8 cellular contexts compared by ENCODE assay signal in the genomic region with DNA sequence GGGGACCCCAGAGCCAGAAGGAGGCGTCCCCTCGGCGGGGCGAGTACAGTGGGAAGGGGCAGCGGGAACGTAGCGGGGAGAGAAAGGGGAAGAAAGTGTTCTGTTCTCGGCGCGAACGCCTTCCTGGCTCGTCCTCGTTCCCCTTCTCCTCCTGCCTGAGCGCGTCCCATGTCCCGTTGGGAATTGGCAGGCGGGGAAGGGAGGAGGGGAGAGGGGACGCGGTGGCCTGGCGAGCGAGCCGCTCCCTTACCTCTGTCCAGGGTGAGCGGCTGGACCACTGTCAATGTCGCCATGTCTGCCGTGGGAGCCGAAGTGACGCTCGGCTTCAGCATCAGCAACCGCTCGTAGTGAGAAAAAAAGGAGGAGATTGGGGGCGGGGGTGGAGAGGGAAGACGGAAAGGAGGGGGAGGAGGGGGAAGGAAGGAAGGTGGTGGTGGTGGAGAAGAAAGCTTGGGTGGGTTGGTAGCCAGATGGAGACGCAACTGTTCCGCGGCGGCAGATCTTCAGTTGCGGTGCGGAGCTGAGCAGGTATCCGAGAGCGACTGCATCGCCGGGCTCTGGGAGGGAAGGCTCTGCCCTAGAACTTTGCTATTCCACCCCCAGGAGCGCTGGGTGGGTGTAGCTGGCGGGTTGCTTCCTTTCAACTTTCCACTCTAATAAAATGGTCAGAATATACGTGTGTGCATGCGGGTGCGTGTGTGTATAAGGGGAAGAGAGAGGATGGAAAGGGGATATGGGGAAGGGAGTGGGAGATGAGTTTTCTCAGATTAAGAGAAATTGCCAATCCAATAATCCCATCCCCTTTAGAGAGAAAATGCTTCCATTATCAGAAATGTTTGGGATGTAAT. TPM values are rescaled to one million over a fixed set of nuclear protein-coding genes. Genes with fewer than 3 reads are reported as not detected.
DNase-seq lines count a peak whose midpoint lies in the region; ATAC-seq, FAIRE-seq and TF ChIP-seq lines count a peak whose summit lies in the region.

A gene with protein sequence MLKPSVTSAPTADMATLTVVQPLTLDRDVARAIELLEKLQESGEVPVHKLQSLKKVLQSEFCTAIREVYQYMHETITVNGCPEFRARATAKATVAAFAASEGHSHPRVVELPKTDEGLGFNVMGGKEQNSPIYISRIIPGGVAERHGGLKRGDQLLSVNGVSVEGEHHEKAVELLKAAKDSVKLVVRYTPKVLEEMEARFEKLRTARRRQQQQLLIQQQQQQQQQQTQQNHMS (minus strand): TSS at position 544 of the 848 bp plus-strand sequence. CDS start 212 bp downstream, at position 332.

- CTCF ChIA-PET in activated CD8-positive, alpha-beta T cell treated with anti-CD3 and anti-CD28 coated beads for 36 hours (lab: Charles Lee), result no interaction called here

- peak within 1 kb of the TSS; percentile 96 for H3K4me3 ChIP-seq in BE2C (ENCODE audit: low read depth, low read length)
- H3K4me3 ChIP-seq in gastroesophageal sphincter, result peak within 1 kb of the TSS; percentile 66 to 78
- peak within 1 kb of the TSS; percentile 76 for H3K4me3 ChIP-seq in neuron (ENCODE audit: low read length)

- peak; percentile 61 for FAIRE-seq in GM19239 (lab: Jason Lieb, UNC)

- peak in 1 of 2 donors; percentile 4 for TF ChIP-seq POLR2A in gastroesophageal sphincter (IDR thresholded peaks at IDR 0.05)

- H3K27ac ChIP-seq in gastroesophageal sphincter, result peak within 1 kb of the TSS; percentile 9 to 85 (median 77)

- H3K9me3 Mint-ChIP-seq in activated CD8-positive, alpha-beta T cell treated with anti-CD3 and anti-CD28 coated beads for 36 hours, result peaks cover 2% of the 10 kb centered on the region

- H3K27ac Mint-ChIP-seq in activated CD8-positive, alpha-beta T cell treated with anti-CD3 and anti-CD28 coated beads for 36 hours, result no peak within 1 kb of the TSS

- no peaks in the 10 kb centered on the region for H3K36me3 Mint-ChIP-seq in activated CD8-positive, alpha-beta T cell treated with anti-CD3 and anti-CD28 coated beads for 36 hours (ENCODE audit: low read depth)

- ATAC-seq in HG03442 (IDR thresholded peaks at IDR 0.05; ENCODE audit: unreplicated experiment) (peak; percentile 14), gastroesophageal sphincter (peak; percentile 54)
- ATAC-seq in activated CD8-positive, alpha-beta T cell treated with anti-CD3 and anti-CD28 coated beads for 36 hours, result no peak

- intact Hi-C loops in activated CD8-positive, alpha-beta T cell treated with anti-CD3 and anti-CD28 coated beads for 36 hours (cut with micrococcal nuclease), result no loop called here

- peak within 1 kb of the TSS; percentile 90 for H2AFZ ChIP-seq in neuron (ENCODE audit: low read depth, low read length)

- H3K4me3 Mint-ChIP-seq in activated CD8-positive, alpha-beta T cell treated with anti-CD3 and anti-CD28 coated beads for 36 hours, result no peak within 1 kb of the TSS

- 2 to 8% methylated on average over 10 to 16 of the region's 47 CpGs for WGBS in gastroesophageal sphincter (ENCODE audit: low coverage in 1 of 2), 2 donors

- POLR2A ChIA-PET in activated CD8-positive, alpha-beta T cell treated with anti-CD3 and anti-CD28 coated beads for 36 hours (lab: Charles Lee), result no interaction called here

- H3K4me1 ChIP-seq in BE2C (peaks cover 5% of the 10 kb centered on the region; the same call in 1 of the 2 replicates), gastroesophageal sphincter (peaks cover 0 to 16% (median 0%) of the 10 kb centered on the region in 3 donors), neuron (ENCODE audit: insufficient read depth, low read length) (peaks cover 17% of the 10 kb centered on the region)

- H3K27me3 Mint-ChIP-seq in activated CD8-positive, alpha-beta T cell treated with anti-CD3 and anti-CD28 coated beads for 36 hours, result peaks cover 28% of the 10 kb centered on the region

- H3K27me3 ChIP-seq in BE2C (no peaks in the 10 kb centered on the region), gastroesophageal sphincter (peaks cover 6% of the 10 kb centered on the region), neuron (ENCODE audit: insufficient read depth, low read length) (no peaks in the 10 kb centered on the region)

- H3K9me3 ChIP-seq in BE2C (no peaks in the 10 kb centered on the region), gastroesophageal sphincter (no peaks in the 10 kb centered on the region), neuron (ENCODE audit: low read length) (no peaks in the 10 kb centered on the region)

- no peaks in the 10 kb centered on the region for H3K4me1 Mint-ChIP-seq in activated CD8-positive, alpha-beta T cell treated with anti-CD3 and anti-CD28 coated beads for 36 hours (ENCODE audit: low read depth)

- peaks cover 3% of the 10 kb centered on the region; the same call in 1 of the 2 replicates for H3K36me3 ChIP-seq in BE2C
- H3K36me3 ChIP-seq in gastroesophageal sphincter, result no peaks in the 10 kb centered on the region
- H3K36me3 ChIP-seq in neuron (ENCODE audit: insufficient read depth, low read length), result no peaks in the 10 kb centered on the region

- peak; percentile 71 for DNase-seq in BE2C
- DNase-seq in GM19239 (ENCODE audit: insufficient read length, low spot score), result no peak
- DNase-seq in SK-N-DZ (ENCODE audit: low spot score), result peak; percentile 69
- no peak for DNase-seq in GM19240 (ENCODE audit: insufficient read length, low spot score)
- no peak for DNase-seq in activated CD8-positive, alpha-beta T cell treated with anti-CD3 and anti-CD28 coated beads for 36 hours

- no peak for TF ChIP-seq EP300 in gastroesophageal sphincter (IDR thresholded peaks at IDR 0.05)

- TF ChIP-seq CTCF in BE2C (IDR thresholded peaks at IDR 0.05; ENCODE audit: low read depth, low read length) (no peak), gastroesophageal sphincter (IDR thresholded peaks at IDR 0.05) (no peak)
- no peak for TF ChIP-seq CTCF in activated CD8-positive, alpha-beta T cell treated with anti-CD3 and anti-CD28 coated beads for 36 hours (IDR thresholded peaks at IDR 0.05)

RNA-seq across cellular contexts. Expression of the gene that starts here (rescaled TPM):
- polyA plus RNA-seq in BE2C (2012; ENCODE audit: insufficient read depth, insufficient read length, low read depth), result 8.3 TPM
- polyA plus RNA-seq in SK-N-DZ (2014; cell fraction: cytosol; rRNA removed), result 10.1 and 10.8 TPM in 2 replicates
- polyA plus RNA-seq in SK-N-DZ (2014; cell fraction: nucleus; rRNA removed), result 13.2 and 14.8 TPM in 2 replicates
- 10 to 100 TPM in 2 of 4 donors, 1 to 10 TPM in 2; 6.6 to 50.6 (median 11.9) TPM for total RNA-seq in gastroesophageal sphincter
- not detected for total RNA-seq in activated CD8-positive, alpha-beta T cell treated with anti-CD3 and anti-CD28 coated beads for 36 hours

Comparison
In these comparisons a context has a peak if more than half of its experiments do, and no peak if none do; other contexts are left out.
1. RNA of the gene that starts here (total RNA-seq): 6.6 to 50.6 TPM in gastroesophageal sphincter; not detected in activated CD8-positive, alpha-beta T cell treated with anti-CD3 and anti-CD28 coated beads for 36 hours; every median in the first group is over 4 times any median in the second.
2. DNase-seq: peak in BE2C (single experiment) and SK-N-DZ (single experiment); none in GM19239 (single experiment), GM19240 (single experiment) and activated CD8-positive, alpha-beta T cell treated with anti-CD3 and anti-CD28 coated beads for 36 hours (single experiment).
3. Peak in every context shown above with its lines, with median percentiles within 50 percentile points of each other: H3K4me3 ChIP-seq.